In genomic region chr14:64465856-64466554, GRCh38 we compare ENCODE assay signal across 8 cellular contexts. TPM values are rescaled to one million over a fixed set of nuclear protein-coding genes. Genes with fewer than 3 reads are reported as not detected.
A peak's percentile ranks its signal among the peaks of the same experiment; 100 is the strongest.
DNase-seq lines count a peak whose midpoint lies in the region; ATAC-seq and TF ChIP-seq lines count a peak whose summit lies in the region.

No MANE protein-coding gene starts in this region.

- H3K4me3 ChIP-seq in GM23248 (peak overlapping the region; percentile 79), upper lobe of left lung (peak overlapping the region; percentile 46 to 81 (median 74))

- peak overlapping the region; percentile 49 for H3K9ac ChIP-seq in GM23248

- H3K9me2 ChIP-seq in GM23248 (ENCODE audit: insufficient read depth) = no peaks in the 10 kb centered on the region

- peak overlapping the region; percentile 92 for H3K4me2 ChIP-seq in GM23248 (ENCODE audit: unreplicated experiment)

- H3K27ac ChIP-seq in C4-2B = peak overlapping the region; percentile 15
- H3K27ac ChIP-seq in GM23248 = no peak overlapping the region
- peak overlapping the region in 3 of 4 donors; percentile 35 to 79 (median 49) for H3K27ac ChIP-seq in upper lobe of left lung

- H3K27me3 ChIP-seq in GM23248 (replicated peaks; ENCODE audit: insufficient read depth) (no peaks in the 10 kb centered on the region), upper lobe of left lung (peaks cover 0 to 11% (median 0%) of the 10 kb centered on the region in 4 donors)

- DNase-seq in GM23248 (peak; percentile 79), OCI-M1 (lab: John Stamatoyannopoulos, UW) (peak; percentile 46), ecto neural progenitor cell (ENCODE audit: low spot score) (peak; percentile 64), memory B cell (ENCODE audit: low spot score in 2 of 2) (no peak), upper lobe of left lung (no peak), GOT3 (lab: John Stamatoyannopoulos, UW) (no peak)

- peak overlapping the region; percentile 51 for H3K27ac Mint-ChIP-seq in memory B cell

- TF ChIP-seq CTCF in C4-2B (conservative IDR thresholded peaks at IDR 0.05) (no peak), upper lobe of left lung (IDR thresholded peaks at IDR 0.05) (no peak)

- H3K36me3 Mint-ChIP-seq in memory B cell = no peaks in the 10 kb centered on the region

- no peaks in the 10 kb centered on the region for H3K79me2 ChIP-seq in GM23248 (ENCODE audit: insufficient read depth)

- peak overlapping the region; percentile 79 for H2AFZ ChIP-seq in GM23248

- 9 to 12% methylated on average over 14 of the region's 14 CpGs for WGBS in GM23248 (ENCODE audit: low coverage in 1 of 2, low lambda C conversion rate in 2 of 2, missing lambda C conversion rate in 2 of 2), 2 experiments
- 7 to 11% methylated on average over 14 of the region's 14 CpGs for WGBS in upper lobe of left lung, 2 donors

- peak overlapping the region; percentile 90 for H3K4me3 Mint-ChIP-seq in memory B cell

- no peak for TF ChIP-seq EP300 in upper lobe of left lung (IDR thresholded peaks at IDR 0.05)

- no peaks in the 10 kb centered on the region for H3K4me1 ChIP-seq in GM23248 (ENCODE audit: insufficient read depth)
- peaks cover 7 to 20% (median 13%) of the 10 kb centered on the region in 4 donors for H3K4me1 ChIP-seq in upper lobe of left lung

- H3K9me3 ChIP-seq in GM23248 (ENCODE audit: low read depth) (no peaks in the 10 kb centered on the region), upper lobe of left lung (no peaks in the 10 kb centered on the region)

- no peaks in the 10 kb centered on the region for H3K9me3 Mint-ChIP-seq in memory B cell

- peaks cover 31% of the 10 kb centered on the region for H3K4me1 Mint-ChIP-seq in memory B cell

- ATAC-seq in memory B cell (ENCODE audit: low read depth) = peak; percentile 2
- ATAC-seq in upper lobe of left lung (ENCODE audit: low FRiP score in 2 of 2) = peak in 1 of 2 donors; percentile 71
- ATAC-seq in GM18868 (IDR thresholded peaks at IDR 0.05; ENCODE audit: unreplicated experiment) = no peak

- H3F3A ChIP-seq in GM23248 (ENCODE audit: insufficient read depth) = peaks cover 20% of the 10 kb centered on the region; the same call in 1 of the 2 replicates

- TF ChIP-seq POLR2A in upper lobe of left lung (IDR thresholded peaks at IDR 0.05) = no peak

- H4K20me1 ChIP-seq in GM23248 (ENCODE audit: insufficient read depth) = no peaks in the 10 kb centered on the region

- H3K36me3 ChIP-seq in GM23248 (ENCODE audit: low read depth) (no peaks in the 10 kb centered on the region), upper lobe of left lung (no peaks in the 10 kb centered on the region)

- in situ Hi-C loops in GM23248 (cut with MboI) = no loop called here

- H3K27me3 Mint-ChIP-seq in memory B cell = no peaks in the 10 kb centered on the region

RNA-seq across cellular contexts. Expression of gene AKAP5, which starts 0.7 kb away (rescaled TPM):
- total RNA-seq in GM23248 (2014; rRNA removed; shearing (Covaris generic)) = 0.22 and 0.89 TPM in 2 replicates
- 0.08 and 0.19 TPM in 2 replicates for polyA plus RNA-seq in GM23248 (2016; fragmentation: Nextera tagmentation; extraction: Ambion mirVana)
- 1 to 10 TPM; 1.0 to 5.4 (median 2.5) TPM for total RNA-seq in upper lobe of left lung

RNA-seq across cellular contexts. Expression of gene ZBTB25, which starts 37.6 kb away (rescaled TPM):
- 3.6 and 7.0 TPM in 2 replicates for total RNA-seq in GM23248 (2014; rRNA removed; shearing (Covaris generic))
- 8.0 and 12.5 TPM in 2 replicates for polyA plus RNA-seq in GM23248 (2016; fragmentation: Nextera tagmentation; extraction: Ambion mirVana)
- total RNA-seq in upper lobe of left lung = 10 to 100 TPM in 3 of 6 donors, 1 to 10 TPM in 3; 5.9 to 31.4 (median 10.3) TPM

RNA-seq across cellular contexts. Expression of gene ZBTB1, which starts 38.6 kb away (rescaled TPM):
- 46.9 and 60.0 TPM in 2 replicates for total RNA-seq in GM23248 (2014; rRNA removed; shearing (Covaris generic))
- polyA plus RNA-seq in GM23248 (2016; fragmentation: Nextera tagmentation; extraction: Ambion mirVana) = 37.5 and 39.1 TPM in 2 replicates
- 10 to 100 TPM; 34.3 to 74.0 (median 43.2) TPM for total RNA-seq in upper lobe of left lung

Comparison
In these comparisons a context has a peak if more than half of its experiments do, and no peak if none do; other contexts are left out.
1. DNase-seq: peak in GM23248 (single experiment), OCI-M1 (single experiment) and ecto neural progenitor cell (single experiment); none in memory B cell (0 of 2), upper lobe of left lung (0 of 2) and GOT3 (single experiment).